In genomic region chr14:103680491-103681231, GRCh38 we compare ENCODE assay signal across 19 cellular contexts.
"Had no signal": no experiment of that assay in that cellular context is flagged by ENCODE, and none has a peak within 500 bp of the region (broad histone marks: within the 10 kb centered on the region; RNA-seq: fewer than 3 reads in every experiment).

No MANE protein-coding gene starts in this region.

- H3K9me3 ChIP-seq: heart right ventricle, mucosa of descending colon, ovary, upper lobe of left lung, uterus had no signal

- H3K4me3 ChIP-seq: coronary artery, dorsolateral prefrontal cortex, heart right ventricle, mucosa of descending colon, ovary, upper lobe of left lung, uterus had no signal

- H3K4me3 Mint-ChIP-seq: natural killer cell, neural crest cell had no signal

- H3K27ac ChIP-seq: ovary, uterus had no signal

- ATAC-seq: esophagus mucosa, heart right ventricle, left lobe of liver, mucosa of descending colon, natural killer cell, right cardiac atrium had no signal

- H3K36me3 ChIP-seq: ovary, uterus had no signal

- H3K9me3 Mint-ChIP-seq: natural killer cell, neural crest cell had no signal

- H3K4me1 ChIP-seq: uterus had no signal

- H3K27me3 ChIP-seq: dorsolateral prefrontal cortex, heart right ventricle, ovary, upper lobe of left lung, uterus had no signal

- H3K4me1 Mint-ChIP-seq: neural crest cell had no signal

- H3K27me3 Mint-ChIP-seq: progenitor cell of endocrine pancreas had no signal

- DNase-seq: effector CD8-positive, alpha-beta T cell; heart right ventricle; hypothalamus; islet precursor cell; mucosa of descending colon; natural killer cell; ovary; right cardiac atrium; small intestine; stimulated activated CD4-positive, alpha-beta T cell treated with anti-CD3 and anti-CD28 coated beads, Interleukin-12 subunit alpha, Interleukin-12 subunit beta, amount 100 ng/mL, for 4 hours; stimulated activated naive CD4-positive, alpha-beta T cell treated with Interleukin-2 at 50 U/mL for 16 hours; upper lobe of left lung; uterus had no signal
